Comparison of ENCODE assay signal across 1 cellular context in the genomic region with DNA sequence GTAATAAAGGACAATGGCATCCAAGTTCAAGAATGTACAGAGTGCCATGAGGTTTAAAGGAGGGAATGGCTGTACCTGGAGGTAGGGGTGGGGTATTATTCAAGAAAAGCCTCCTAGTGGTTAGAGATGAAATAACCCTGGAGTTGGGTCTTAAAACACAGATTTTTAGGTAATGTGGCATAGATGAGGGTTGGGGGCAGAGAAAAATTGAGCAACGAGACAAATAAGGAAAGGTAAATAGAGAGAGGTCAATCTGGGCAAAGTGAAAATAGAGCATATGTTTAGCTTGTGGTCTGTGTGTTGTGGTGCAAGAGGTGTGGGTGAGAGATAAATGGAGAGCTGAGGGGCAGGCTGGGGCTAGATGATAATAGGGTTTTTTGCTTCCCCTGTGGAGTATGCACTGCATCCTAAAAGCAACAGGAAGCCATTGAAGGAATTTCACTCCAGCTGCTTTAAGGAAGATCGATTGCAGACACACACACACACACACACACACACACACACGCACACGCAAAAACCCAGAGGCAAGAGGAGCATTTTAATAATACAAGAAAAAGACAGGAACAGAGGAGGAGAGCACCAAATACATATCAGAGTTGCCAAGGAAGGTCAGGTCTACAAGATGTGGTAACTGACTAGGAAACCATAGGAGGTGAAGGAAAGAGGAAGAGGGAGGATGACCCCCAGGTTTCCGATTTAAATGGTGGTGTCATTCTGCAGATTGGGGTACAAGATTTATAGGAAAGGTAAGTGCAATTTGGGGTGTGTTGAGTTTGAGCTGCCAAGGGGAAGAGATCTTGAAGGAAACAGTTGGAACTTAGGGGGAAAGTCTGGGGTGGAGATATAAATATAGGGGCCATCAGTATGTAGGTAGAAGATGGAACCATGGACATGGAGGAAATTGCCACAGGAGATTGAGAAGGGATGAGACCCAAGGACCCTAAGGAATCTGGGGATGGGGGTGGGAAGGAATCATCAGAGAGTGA.
TF ChIP-seq lines count a peak whose summit lies in the region.

No MANE protein-coding gene starts in this region.

TF ChIP-seq in HepG2, 621 proteins besides CTCF, POLR2A, EP300 and RAD21 (continued from another document and continues in another):
- 0 out of 2 replicates have a peak, but pooled peaks have one; percentile 39 for TF ChIP-seq DR1 (CRISPR knock-in tag; IDR thresholded peaks at IDR 0.05)
- peak; percentile 98 for TF ChIP-seq FOXO1 (CRISPR knock-in tag; IDR thresholded peaks at IDR 0.05)
- peak; percentile 90; the same call in 1 of the 2 replicates for TF ChIP-seq MAZ (IDR thresholded peaks at IDR 0.05; ENCODE audit: borderline replicate concordance, low read depth, low read length)
- peak; percentile 80 for TF ChIP-seq MAZ (CRISPR knock-in tag; IDR thresholded peaks at IDR 0.05; ENCODE audit: low read depth)
- no peak for TF ChIP-seq MZF1 (CRISPR knock-in tag; IDR thresholded peaks at IDR 0.05; ENCODE audit: borderline replicate concordance)
- peak; percentile 89 for TF ChIP-seq ZNF792 (CRISPR knock-in tag; IDR thresholded peaks at IDR 0.05)
- peak; percentile 100 for TF ChIP-seq NCOA2 (CRISPR knock-in tag; IDR thresholded peaks at IDR 0.05)
- peak; percentile 73 for TF ChIP-seq ZNF772 (CRISPR knock-in tag; IDR thresholded peaks at IDR 0.05)
- TF ChIP-seq, protein P1, sequence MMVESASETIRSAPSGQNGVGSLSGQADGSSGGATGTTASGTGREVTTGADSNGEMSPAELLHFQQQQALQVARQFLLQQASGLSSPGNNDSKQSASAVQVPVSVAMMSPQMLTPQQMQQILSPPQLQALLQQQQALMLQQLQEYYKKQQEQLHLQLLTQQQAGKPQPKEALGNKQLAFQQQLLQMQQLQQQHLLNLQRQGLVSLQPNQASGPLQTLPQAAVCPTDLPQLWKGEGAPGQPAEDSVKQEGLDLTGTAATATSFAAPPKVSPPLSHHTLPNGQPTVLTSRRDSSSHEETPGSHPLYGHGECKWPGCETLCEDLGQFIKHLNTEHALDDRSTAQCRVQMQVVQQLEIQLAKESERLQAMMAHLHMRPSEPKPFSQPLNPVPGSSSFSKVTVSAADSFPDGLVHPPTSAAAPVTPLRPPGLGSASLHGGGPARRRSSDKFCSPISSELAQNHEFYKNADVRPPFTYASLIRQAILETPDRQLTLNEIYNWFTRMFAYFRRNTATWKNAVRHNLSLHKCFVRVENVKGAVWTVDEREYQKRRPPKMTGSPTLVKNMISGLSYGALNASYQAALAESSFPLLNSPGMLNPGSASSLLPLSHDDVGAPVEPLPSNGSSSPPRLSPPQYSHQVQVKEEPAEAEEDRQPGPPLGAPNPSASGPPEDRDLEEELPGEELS (CRISPR knock-in tag; IDR thresholded peaks at IDR 0.05): peak; percentile 98
- no peak for TF ChIP-seq HNRNPLL (IDR thresholded peaks at IDR 0.05; ENCODE audit: low read depth, low read length, poor library complexity, severe bottlenecking)
- peak; percentile 62; the same call in 1 of the 2 replicates for TF ChIP-seq POLR2G (IDR thresholded peaks at IDR 0.05; ENCODE audit: low read depth, low read length)
- TF ChIP-seq, protein P2, sequence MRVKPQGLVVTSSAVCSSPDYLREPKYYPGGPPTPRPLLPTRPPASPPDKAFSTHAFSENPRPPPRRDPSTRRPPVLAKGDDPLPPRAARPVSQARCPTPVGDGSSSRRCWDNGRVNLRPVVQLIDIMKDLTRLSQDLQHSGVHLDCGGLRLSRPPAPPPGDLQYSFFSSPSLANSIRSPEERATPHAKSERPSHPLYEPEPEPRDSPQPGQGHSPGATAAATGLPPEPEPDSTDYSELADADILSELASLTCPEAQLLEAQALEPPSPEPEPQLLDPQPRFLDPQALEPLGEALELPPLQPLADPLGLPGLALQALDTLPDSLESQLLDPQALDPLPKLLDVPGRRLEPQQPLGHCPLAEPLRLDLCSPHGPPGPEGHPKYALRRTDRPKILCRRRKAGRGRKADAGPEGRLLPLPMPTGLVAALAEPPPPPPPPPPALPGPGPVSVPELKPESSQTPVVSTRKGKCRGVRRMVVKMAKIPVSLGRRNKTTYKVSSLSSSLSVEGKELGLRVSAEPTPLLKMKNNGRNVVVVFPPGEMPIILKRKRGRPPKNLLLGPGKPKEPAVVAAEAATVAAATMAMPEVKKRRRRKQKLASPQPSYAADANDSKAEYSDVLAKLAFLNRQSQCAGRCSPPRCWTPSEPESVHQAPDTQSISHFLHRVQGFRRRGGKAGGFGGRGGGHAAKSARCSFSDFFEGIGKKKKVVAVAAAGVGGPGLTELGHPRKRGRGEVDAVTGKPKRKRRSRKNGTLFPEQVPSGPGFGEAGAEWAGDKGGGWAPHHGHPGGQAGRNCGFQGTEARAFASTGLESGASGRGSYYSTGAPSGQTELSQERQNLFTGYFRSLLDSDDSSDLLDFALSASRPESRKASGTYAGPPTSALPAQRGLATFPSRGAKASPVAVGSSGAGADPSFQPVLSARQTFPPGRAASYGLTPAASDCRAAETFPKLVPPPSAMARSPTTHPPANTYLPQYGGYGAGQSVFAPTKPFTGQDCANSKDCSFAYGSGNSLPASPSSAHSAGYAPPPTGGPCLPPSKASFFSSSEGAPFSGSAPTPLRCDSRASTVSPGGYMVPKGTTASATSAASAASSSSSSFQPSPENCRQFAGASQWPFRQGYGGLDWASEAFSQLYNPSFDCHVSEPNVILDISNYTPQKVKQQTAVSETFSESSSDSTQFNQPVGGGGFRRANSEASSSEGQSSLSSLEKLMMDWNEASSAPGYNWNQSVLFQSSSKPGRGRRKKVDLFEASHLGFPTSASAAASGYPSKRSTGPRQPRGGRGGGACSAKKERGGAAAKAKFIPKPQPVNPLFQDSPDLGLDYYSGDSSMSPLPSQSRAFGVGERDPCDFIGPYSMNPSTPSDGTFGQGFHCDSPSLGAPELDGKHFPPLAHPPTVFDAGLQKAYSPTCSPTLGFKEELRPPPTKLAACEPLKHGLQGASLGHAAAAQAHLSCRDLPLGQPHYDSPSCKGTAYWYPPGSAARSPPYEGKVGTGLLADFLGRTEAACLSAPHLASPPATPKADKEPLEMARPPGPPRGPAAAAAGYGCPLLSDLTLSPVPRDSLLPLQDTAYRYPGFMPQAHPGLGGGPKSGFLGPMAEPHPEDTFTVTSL (CRISPR knock-in tag; IDR thresholded peaks at IDR 0.05; ENCODE audit: borderline replicate concordance): peak; percentile 99
- no peak; the same call in 1 of the 2 replicates for TF ChIP-seq ZNF891 (CRISPR knock-in tag; IDR thresholded peaks at IDR 0.05)
- TF ChIP-seq ZNF501 (CRISPR knock-in tag; IDR thresholded peaks at IDR 0.05): no peak
- TF ChIP-seq, protein P3, sequence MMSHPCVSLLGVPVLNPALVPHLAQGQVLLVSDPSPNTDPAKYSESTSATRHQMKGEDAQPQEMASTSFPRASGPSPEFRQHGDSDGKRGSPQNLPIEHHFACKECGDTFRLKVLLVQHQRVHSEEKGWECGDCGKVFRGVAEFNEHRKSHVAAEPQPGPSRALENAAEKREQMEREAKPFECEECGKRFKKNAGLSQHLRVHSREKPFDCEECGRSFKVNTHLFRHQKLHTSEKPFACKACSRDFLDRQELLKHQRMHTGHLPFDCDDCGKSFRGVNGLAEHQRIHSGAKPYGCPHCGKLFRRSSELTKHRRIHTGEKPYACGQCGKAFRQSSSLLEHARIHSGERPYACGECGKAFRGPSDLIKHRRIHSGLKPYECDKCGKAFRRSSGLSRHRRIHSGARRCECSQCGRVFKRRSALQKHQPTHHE (CRISPR knock-in tag; IDR thresholded peaks at IDR 0.05; ENCODE audit: borderline replicate concordance): peak; percentile 84; the same call in 1 of the 2 replicates
- no peak for TF ChIP-seq SCMH1 (CRISPR knock-in tag; IDR thresholded peaks at IDR 0.05; ENCODE audit: borderline replicate concordance)
- peak; percentile 97 for TF ChIP-seq ZNF614 (CRISPR knock-in tag; IDR thresholded peaks at IDR 0.05; ENCODE audit: borderline replicate concordance)
- TF ChIP-seq ATRX (CRISPR knock-in tag; IDR thresholded peaks at IDR 0.05; ENCODE audit: borderline replicate concordance): no peak
- TF ChIP-seq ZNF589 (CRISPR knock-in tag; conservative IDR thresholded peaks at IDR 0.05): peak; percentile 62
- TF ChIP-seq, protein P4, sequence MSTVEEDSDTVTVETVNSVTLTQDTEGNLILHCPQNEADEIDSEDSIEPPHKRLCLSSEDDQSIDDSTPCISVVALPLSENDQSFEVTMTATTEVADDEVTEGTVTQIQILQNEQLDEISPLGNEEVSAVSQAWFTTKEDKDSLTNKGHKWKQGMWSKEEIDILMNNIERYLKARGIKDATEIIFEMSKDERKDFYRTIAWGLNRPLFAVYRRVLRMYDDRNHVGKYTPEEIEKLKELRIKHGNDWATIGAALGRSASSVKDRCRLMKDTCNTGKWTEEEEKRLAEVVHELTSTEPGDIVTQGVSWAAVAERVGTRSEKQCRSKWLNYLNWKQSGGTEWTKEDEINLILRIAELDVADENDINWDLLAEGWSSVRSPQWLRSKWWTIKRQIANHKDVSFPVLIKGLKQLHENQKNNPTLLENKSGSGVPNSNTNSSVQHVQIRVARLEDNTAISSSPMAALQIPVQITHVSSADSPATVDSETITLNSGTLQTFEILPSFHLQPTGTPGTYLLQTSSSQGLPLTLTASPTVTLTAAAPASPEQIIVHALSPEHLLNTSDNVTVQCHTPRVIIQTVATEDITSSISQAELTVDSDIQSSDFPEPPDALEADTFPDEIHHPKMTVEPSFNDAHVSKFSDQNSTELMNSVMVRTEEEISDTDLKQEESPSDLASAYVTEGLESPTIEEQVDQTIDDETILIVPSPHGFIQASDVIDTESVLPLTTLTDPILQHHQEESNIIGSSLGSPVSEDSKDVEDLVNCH (CRISPR knock-in tag; IDR thresholded peaks at IDR 0.05): no peak
- TF ChIP-seq ZNF496 (CRISPR knock-in tag; IDR thresholded peaks at IDR 0.05; ENCODE audit: insufficient replicate concordance): no peak
- TF ChIP-seq ZNF652 (CRISPR knock-in tag; IDR thresholded peaks at IDR 0.05; ENCODE audit: borderline replicate concordance, low read depth): 0 out of 2 replicates have a peak, but pooled peaks have one; percentile 38
- TF ChIP-seq ZNF230 (CRISPR knock-in tag; IDR thresholded peaks at IDR 0.05): 0 out of 2 replicates have a peak, but pooled peaks have one; percentile 81
- no peak for TF ChIP-seq ZNF660 (CRISPR knock-in tag; IDR thresholded peaks at IDR 0.05; ENCODE audit: borderline replicate concordance, low read depth)
- TF ChIP-seq SOX5 (CRISPR knock-in tag; IDR thresholded peaks at IDR 0.05; ENCODE audit: borderline replicate concordance): peak; percentile 97
- peak; percentile 95 for TF ChIP-seq FOXK2 (IDR thresholded peaks at IDR 0.05)
- peak; percentile 33 for TF ChIP-seq ZFP36 (IDR thresholded peaks at IDR 0.05; ENCODE audit: borderline replicate concordance, low read depth, low read length, partially characterized antibody)
- TF ChIP-seq MXI1 (IDR thresholded peaks at IDR 0.05; ENCODE audit: borderline replicate concordance, low read depth, low read length): peak; percentile 66; the same call in 2 of the 3 replicates
- peak; percentile 84 for TF ChIP-seq ZNF670 (CRISPR knock-in tag; IDR thresholded peaks at IDR 0.05; ENCODE audit: borderline replicate concordance)
- TF ChIP-seq ONECUT2 (CRISPR knock-in tag; IDR thresholded peaks at IDR 0.05): peak; percentile 89
- TF ChIP-seq ZFP36L2 (CRISPR knock-in tag; IDR thresholded peaks at IDR 0.05): no peak; the same call in 1 of the 2 replicates
- peak; percentile 25; the same call in 1 of the 2 replicates for TF ChIP-seq ZNF33B (CRISPR knock-in tag; IDR thresholded peaks at IDR 0.05)
- 0 out of 2 replicates have a peak, but pooled peaks have one; percentile 71 for TF ChIP-seq WIZ (CRISPR knock-in tag; IDR thresholded peaks at IDR 0.05)
- no peak for TF ChIP-seq TCF12 (IDR thresholded peaks at IDR 0.05)
- peak; percentile 97 for TF ChIP-seq TCF12 (CRISPR knock-in tag; IDR thresholded peaks at IDR 0.05)
- no peak for TF ChIP-seq ZNF224 (CRISPR knock-in tag; IDR thresholded peaks at IDR 0.05)
- TF ChIP-seq ZKSCAN8 (CRISPR knock-in tag; IDR thresholded peaks at IDR 0.05; ENCODE audit: borderline replicate concordance): peak; percentile 95
- peak; percentile 81; the same call in 1 of the 2 replicates for TF ChIP-seq RFXAP (CRISPR knock-in tag; IDR thresholded peaks at IDR 0.05; ENCODE audit: borderline replicate concordance)
- TF ChIP-seq, protein P5, sequence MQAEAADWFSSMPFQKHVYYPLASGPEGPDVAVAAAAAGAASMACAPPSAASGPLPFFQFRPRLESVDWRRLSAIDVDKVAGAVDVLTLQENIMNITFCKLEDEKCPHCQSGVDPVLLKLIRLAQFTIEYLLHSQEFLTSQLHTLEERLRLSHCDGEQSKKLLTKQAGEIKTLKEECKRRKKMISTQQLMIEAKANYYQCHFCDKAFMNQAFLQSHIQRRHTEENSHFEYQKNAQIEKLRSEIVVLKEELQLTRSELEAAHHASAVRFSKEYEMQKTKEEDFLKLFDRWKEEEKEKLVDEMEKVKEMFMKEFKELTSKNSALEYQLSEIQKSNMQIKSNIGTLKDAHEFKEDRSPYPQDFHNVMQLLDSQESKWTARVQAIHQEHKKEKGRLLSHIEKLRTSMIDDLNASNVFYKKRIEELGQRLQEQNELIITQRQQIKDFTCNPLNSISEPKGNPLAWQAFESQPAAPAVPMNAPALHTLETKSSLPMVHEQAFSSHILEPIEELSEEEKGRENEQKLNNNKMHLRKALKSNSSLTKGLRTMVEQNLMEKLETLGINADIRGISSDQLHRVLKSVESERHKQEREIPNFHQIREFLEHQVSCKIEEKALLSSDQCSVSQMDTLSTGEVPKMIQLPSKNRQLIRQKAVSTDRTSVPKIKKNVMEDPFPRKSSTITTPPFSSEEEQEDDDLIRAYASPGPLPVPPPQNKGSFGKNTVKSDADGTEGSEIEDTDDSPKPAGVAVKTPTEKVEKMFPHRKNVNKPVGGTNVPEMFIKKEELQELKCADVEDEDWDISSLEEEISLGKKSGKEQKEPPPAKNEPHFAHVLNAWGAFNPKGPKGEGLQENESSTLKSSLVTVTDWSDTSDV (CRISPR knock-in tag; IDR thresholded peaks at IDR 0.05): no peak
- TF ChIP-seq, protein P6, sequence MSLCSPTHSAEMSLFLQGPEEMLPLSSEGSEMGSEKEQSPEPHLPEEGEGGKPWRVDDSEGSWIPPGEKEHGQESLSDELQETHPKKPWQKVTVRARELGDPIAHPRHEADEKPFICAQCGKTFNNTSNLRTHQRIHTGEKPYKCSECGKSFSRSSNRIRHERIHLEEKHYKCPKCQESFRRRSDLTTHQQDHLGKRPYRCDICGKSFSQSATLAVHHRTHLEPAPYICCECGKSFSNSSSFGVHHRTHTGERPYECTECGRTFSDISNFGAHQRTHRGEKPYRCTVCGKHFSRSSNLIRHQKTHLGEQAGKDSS (CRISPR knock-in tag; IDR thresholded peaks at IDR 0.05; ENCODE audit: borderline replicate concordance, low read depth): 0 out of 2 replicates have a peak, but pooled peaks have one; percentile 52
- peak; percentile 75 for TF ChIP-seq ZNF605 (CRISPR knock-in tag; IDR thresholded peaks at IDR 0.05)
- TF ChIP-seq NONO (IDR thresholded peaks at IDR 0.05): no peak
- no peak; the same call in 1 of the 2 replicates for TF ChIP-seq NONO (CRISPR knock-in tag; conservative IDR thresholded peaks at IDR 0.05)
- TF ChIP-seq ZNF883 (CRISPR knock-in tag; IDR thresholded peaks at IDR 0.05; ENCODE audit: not compliant biosample characterization): no peak
- peak; percentile 70; the same call in 1 of the 2 replicates for TF ChIP-seq ZNF564 (CRISPR knock-in tag; IDR thresholded peaks at IDR 0.05)
- TF ChIP-seq NFKBIZ (CRISPR knock-in tag; IDR thresholded peaks at IDR 0.05): peak; percentile 99
- peak; percentile 96; the same call in 1 of the 2 replicates for TF ChIP-seq RXRA (CRISPR knock-in tag; IDR thresholded peaks at IDR 0.05)
- no peak for TF ChIP-seq HOXA7 (CRISPR knock-in tag; IDR thresholded peaks at IDR 0.05)
- TF ChIP-seq HIVEP1 (CRISPR knock-in tag; IDR thresholded peaks at IDR 0.05): no peak; the same call in 1 of the 2 replicates
- peak; percentile 61 for TF ChIP-seq PCBP2 (optimal IDR thresholded peaks at IDR 0.05; ENCODE audit: low read depth, low read length, poor library complexity, severe bottlenecking)
- peak; percentile 98 for TF ChIP-seq CEBPG (CRISPR knock-in tag; IDR thresholded peaks at IDR 0.05)
- no peak for TF ChIP-seq IRX3 (CRISPR knock-in tag; IDR thresholded peaks at IDR 0.05; ENCODE audit: borderline replicate concordance, low read depth)
